In genomic region chr3:61778095-61778494, GRCh38 we compare ENCODE assay signal across 2 cellular contexts.
TF ChIP-seq lines count a peak whose summit lies in the region.

No MANE protein-coding gene starts in this region.

TF ChIP-seq in HepG2, 621 proteins besides CTCF, POLR2A, EP300 and RAD21:
- peak; percentile 47 for TF ChIP-seq STAG1 (CRISPR knock-in tag; IDR thresholded peaks at IDR 0.05)
- TF ChIP-seq SPEN (CRISPR knock-in tag; IDR thresholded peaks at IDR 0.05; ENCODE audit: low read depth), result no peak
TF ChIP-seq in HepG2: peak in this region for 1.

TF ChIP-seq in GM12878, 131 proteins besides CTCF, POLR2A, EP300 and RAD21:
- TF ChIP-seq ZSCAN29 (IDR thresholded peaks at IDR 0.05) (no peak), CEBPB (IDR thresholded peaks at IDR 0.05; ENCODE audit: borderline replicate concordance in 1 of 2, low read depth in 2 of 2, low read length in 2 of 2) (no peak)
